ENCODE assay signal across 31 cellular contexts in the genomic region with DNA sequence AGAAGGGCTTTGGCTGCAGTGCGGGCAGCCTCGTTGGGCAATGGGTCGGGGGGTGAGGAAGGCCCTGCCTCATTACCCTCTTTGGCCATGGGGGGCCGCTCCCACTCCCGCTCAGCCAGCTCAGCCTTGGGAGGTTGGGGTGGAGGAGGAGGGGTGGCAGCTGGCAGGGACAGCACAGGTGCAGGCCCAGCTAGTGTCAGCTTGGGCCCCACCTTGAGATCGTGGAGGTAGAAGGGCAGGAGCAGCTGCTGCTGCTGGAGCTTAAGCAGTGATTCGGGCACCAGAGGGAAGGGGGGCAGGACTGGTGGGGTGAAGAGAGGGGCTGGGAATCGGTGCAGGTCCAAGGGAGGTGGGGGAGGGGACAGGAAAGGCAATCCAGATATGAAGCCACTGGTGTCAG. TPM values are rescaled to one million over a fixed set of nuclear protein-coding genes. Genes with fewer than 3 reads are reported as not detected.
"Had no signal": no experiment of that assay in that cellular context is flagged by ENCODE, and none has a peak within 500 bp of the region (broad histone marks: within the 10 kb centered on the region; RNA-seq: fewer than 3 reads in every experiment).

No MANE protein-coding gene starts in this region.

- H3K36me3 ChIP-seq: heart left ventricle, neural progenitor cell, ovary had no signal

- DNase-seq: dermis blood vessel endothelial cell; effector memory CD4-positive, alpha-beta T cell; foreskin keratinocyte; heart left ventricle; naive B cell; nucleus accumbens; ovary; psoas muscle; right cardiac atrium; spleen; stimulated activated CD4-positive, alpha-beta T cell treated with anti-CD3 and anti-CD28 coated beads, Interleukin-4, amount 100 ng/mL, for 4 hours; stimulated activated naive CD8-positive, alpha-beta T cell treated with anti-CD3 and anti-CD28 coated beads, Interleukin-15, Interleukin-2, amounts not matched to agents 100 U/mL and 50 U/mL, for 24 hours; substantia nigra; testis; tibial artery had no signal

- H3K4me1 Mint-ChIP-seq: naive B cell; stimulated activated memory B cell treated with anti-CD40 and anti-IgM and Interleukin-4, amounts not matched to agents 10 μg/mL and 1 μg/mL and 100 μg/mL, for 72 hours had no signal

- H3K9ac ChIP-seq: neural progenitor cell had no signal

- H3K27me3 Mint-ChIP-seq: memory B cell; naive B cell; stimulated activated memory B cell treated with anti-CD40 and anti-IgM and Interleukin-4, amounts not matched to agents 10 μg/mL and 1 μg/mL and 100 μg/mL, for 72 hours; type B pancreatic cell had no signal

- H3K27me3 ChIP-seq: esophagus muscularis mucosa, foreskin keratinocyte, gastroesophageal sphincter, heart left ventricle, hepatocyte, neural progenitor cell, ovary, spleen, testis, tibial artery had no signal

- H2AFZ ChIP-seq: hepatocyte, neural progenitor cell had no signal

- H3K9me3 ChIP-seq: esophagus muscularis mucosa, gastroesophageal sphincter, heart left ventricle, ovary, psoas muscle, spleen, testis, tibial artery had no signal

- H3K27ac Mint-ChIP-seq: memory B cell; naive B cell; nephron; neural progenitor cell; stimulated activated memory B cell treated with anti-CD40 and anti-IgM and Interleukin-4, amounts not matched to agents 10 μg/mL and 1 μg/mL and 100 μg/mL, for 72 hours; type B pancreatic cell had no signal

- ATAC-seq: foreskin keratinocyte; gastroesophageal sphincter; heart left ventricle; left lobe of liver; psoas muscle; right cardiac atrium; stimulated activated memory B cell treated with anti-CD40 and anti-IgM and Interleukin-4, amounts not matched to agents 10 μg/mL and 1 μg/mL and 100 μg/mL, for 72 hours; stimulated activated naive CD8-positive, alpha-beta T cell treated with anti-CD3 and anti-CD28 coated beads, Interleukin-15, Interleukin-2, amounts not matched to agents 100 U/mL and 50 U/mL, for 24 hours had no signal

- H3K36me3 Mint-ChIP-seq: naive B cell; stimulated activated memory B cell treated with anti-CD40 and anti-IgM and Interleukin-4, amounts not matched to agents 10 μg/mL and 1 μg/mL and 100 μg/mL, for 72 hours had no signal

- H3K4me3 Mint-ChIP-seq: memory B cell; naive B cell; nephron; neural progenitor cell; stimulated activated memory B cell treated with anti-CD40 and anti-IgM and Interleukin-4, amounts not matched to agents 10 μg/mL and 1 μg/mL and 100 μg/mL, for 72 hours; type B pancreatic cell had no signal

- H3K4me1 ChIP-seq: esophagus muscularis mucosa, foreskin keratinocyte, gastroesophageal sphincter, psoas muscle, testis, tibial artery had no signal

- H3K27ac ChIP-seq: esophagus muscularis mucosa, foreskin keratinocyte, gastroesophageal sphincter, heart left ventricle, hepatocyte, neural progenitor cell, ovary, psoas muscle, skin epidermis, spleen, testis, tibial artery had no signal

- H3K79me2 ChIP-seq: hepatocyte had no signal

- H3K9me3 Mint-ChIP-seq: memory B cell; naive B cell; nephron; neural progenitor cell; stimulated activated memory B cell treated with anti-CD40 and anti-IgM and Interleukin-4, amounts not matched to agents 10 μg/mL and 1 μg/mL and 100 μg/mL, for 72 hours; type B pancreatic cell had no signal

- H3K4me3 ChIP-seq: esophagus muscularis mucosa, gastroesophageal sphincter, heart left ventricle, hepatocyte, lung, neural progenitor cell, ovary, psoas muscle, skin epidermis, spleen, testis, tibial artery had no signal

- H3K4me2 ChIP-seq: hepatocyte, neural progenitor cell had no signal

- FAIRE-seq: endothelial cell of umbilical vein, kidney had no signal

RNA-seq across cellular contexts. Expression of a gene that starts 26.0 kb away (rescaled TPM):
- polyA plus RNA-seq: fibroblast of lung had no signal

RNA-seq across cellular contexts. Expression of a gene that starts 53.0 kb away (rescaled TPM):
- total RNA-seq: dermis blood vessel endothelial cell, endothelial cell of umbilical vein, fibroblast of lung, foreskin keratinocyte, mononuclear cell, renal cortical epithelial cell had no signal
- polyA plus RNA-seq: fibroblast of lung, foreskin keratinocyte had no signal
